In genomic region chr7:155213385-155213784, GRCh38 we compare ENCODE assay signal across 14 cellular contexts.
DNase-seq lines count a peak whose midpoint lies in the region; ATAC-seq and TF ChIP-seq lines count a peak whose summit lies in the region.
"Had no signal": no experiment of that assay in that cellular context is flagged by ENCODE, and none has a peak within 500 bp of the region (broad histone marks: within the 10 kb centered on the region; RNA-seq: fewer than 3 reads in every experiment).

No MANE protein-coding gene starts in this region.

- H3K27ac ChIP-seq in left lung, result no peak overlapping the region
- H3K27ac ChIP-seq: tibial nerve had no signal

- TF ChIP-seq CTCF in left lung (IDR thresholded peaks at IDR 0.05), result no peak

- H3K27me3 ChIP-seq in left lung, result peaks cover 0 to 55% of the 10 kb centered on the region in 2 donors

- H3K9me3 ChIP-seq in left lung, result no peaks in the 10 kb centered on the region
- H3K9me3 ChIP-seq: BE2C had no signal

- intact Hi-C loops in left lung (cut with DNase I), result no loop called here

- peak; percentile 38 for DNase-seq in stimulated activated CD4-positive, alpha-beta T cell treated with anti-CD3 and anti-CD28 coated beads, Interleukin-1b, Interleukin-23, amount 100 ng/mL, for 48 hours
- no peak for DNase-seq in stimulated activated CD4-positive, alpha-beta T cell treated with anti-CD3 and anti-CD28 coated beads, Interleukin-4, amount 100 ng/mL, for 1 hour
- DNase-seq in astrocyte of the hippocampus (ENCODE audit: low read depth, low spot score) (peak; percentile 48), left lung (peak; percentile 30 to 50), NCI-H1417 (lab: John Stamatoyannopoulos, UW) (no peak), left lobe of liver (ENCODE audit: low spot score) (no peak)
- no peak for DNase-seq in effector CD4-positive, alpha-beta T cell
- DNase-seq: BE2C, NCI-H1694 treated with DMSO at 0.1 percent for 48 hours, NCI-H748 treated with DMSO at 0.1 percent for 48 hours, SIG-M5 had no signal

- H3K4me1 ChIP-seq in left lung, result no peaks in the 10 kb centered on the region

- no peak overlapping the region for H3K4me3 ChIP-seq in left lung
- H3K4me3 ChIP-seq: lung had no signal

- ATAC-seq in left lung, result peak; percentile 9
- no peak for ATAC-seq in left lobe of liver
- no peak for ATAC-seq in GM21526 (IDR thresholded peaks at IDR 0.05; ENCODE audit: low FRiP score, unreplicated experiment)

- no peaks in the 10 kb centered on the region for H3K36me3 ChIP-seq in left lung
- H3K36me3 ChIP-seq: BE2C, tibial nerve had no signal

Comparison
In these comparisons a context has a peak if more than half of its experiments do, and no peak if none do; other contexts are left out.
1. DNase-seq: peak in stimulated activated CD4-positive, alpha-beta T cell treated with anti-CD3 and anti-CD28 coated beads, Interleukin-1b, Interleukin-23, amount 100 ng/mL, for 48 hours (single experiment), astrocyte of the hippocampus (single experiment) and left lung (2 of 2); none in stimulated activated CD4-positive, alpha-beta T cell treated with anti-CD3 and anti-CD28 coated beads, Interleukin-4, amount 100 ng/mL, for 1 hour (single experiment), NCI-H1417 (0 of 3), left lobe of liver (single experiment) and effector CD4-positive, alpha-beta T cell (single experiment).